19 cellular contexts compared by ENCODE assay signal in genomic region chr12:41108032-41108431, GRCh38.
DNase-seq lines count a peak whose midpoint lies in the region; ATAC-seq and TF ChIP-seq lines count a peak whose summit lies in the region.
"Had no signal": no experiment of that assay in that cellular context is flagged by ENCODE, and none has a peak within 500 bp of the region (broad histone marks: within the 10 kb centered on the region; RNA-seq: fewer than 3 reads in every experiment).

No MANE protein-coding gene starts in this region.

- ATAC-seq in sciatic nerve = peak; percentile 82
- ATAC-seq in lower lobe of right lung = no peak
- ATAC-seq: A549, GM12878 had no signal

- intact Hi-C loops in sciatic nerve (cut with DNase I) = no loop called here
- intact Hi-C loops in posterior vena cava (cut with DNase I) = no loop called here
- intact Hi-C loops in lower lobe of right lung (cut with DNase I) = no loop called here

- peak; percentile 33 for DNase-seq in Ammon's horn (ENCODE audit: low spot score)
- peak; percentile 7 for DNase-seq in NCI-H69 (lab: John Stamatoyannopoulos, UW)
- peak; percentile 49 for DNase-seq in left kidney (ENCODE audit: low read depth, low spot score)
- DNase-seq in sciatic nerve (ENCODE audit: low spot score) = no peak
- no peak for DNase-seq in D341Med (ENCODE audit: low spot score)
- no peak for DNase-seq in activated CD4-positive, alpha-beta T cell treated with anti-CD3 and anti-CD28 coated beads, Interleukin-2, amount 50 U/mL, for 1 hour
- no peak for DNase-seq in posterior vena cava (ENCODE audit: low spot score)
- no peak for DNase-seq in lower lobe of right lung
- DNase-seq: Caco-2, HCEC 1CT, IMR-90, Kasumi-1, NCI-H1417, NCI-H1930, NCI-H345, NCI-H82, SHP77 treated with DMSO at 0.1 percent for 48 hours had no signal

- H3K4me3 ChIP-seq in lower lobe of right lung = no peak overlapping the region
- H3K4me3 ChIP-seq: A549, GM12878 had no signal

- H3K4me1 ChIP-seq in lower lobe of right lung = no peaks in the 10 kb centered on the region
- H3K4me1 ChIP-seq: A549, Caco-2 had no signal

- no peaks in the 10 kb centered on the region for H3K36me3 ChIP-seq in lower lobe of right lung

- H3K27me3 ChIP-seq in lower lobe of right lung (ENCODE audit: low read depth) = no peaks in the 10 kb centered on the region

- H3K9me3 ChIP-seq in lower lobe of right lung = no peaks in the 10 kb centered on the region
- H3K9me3 ChIP-seq: A549, Caco-2 had no signal

- no peak overlapping the region for H3K27ac ChIP-seq in lower lobe of right lung
- H3K27ac ChIP-seq: A549 had no signal

- TF ChIP-seq CTCF in lower lobe of right lung (IDR thresholded peaks at IDR 0.05) = no peak

Comparison
In these comparisons a context has a peak if more than half of its experiments do, and no peak if none do; other contexts are left out.
1. DNase-seq: peak in Ammon's horn (single experiment), NCI-H69 (single experiment) and left kidney (single experiment); none in sciatic nerve (single experiment), D341Med (single experiment), activated CD4-positive, alpha-beta T cell treated with anti-CD3 and anti-CD28 coated beads, Interleukin-2, amount 50 U/mL, for 1 hour (single experiment), posterior vena cava (single experiment) and lower lobe of right lung (single experiment).